36 cellular contexts compared by ENCODE assay signal in genomic region chr11:132049205-132049604, GRCh38.
"Had no signal": no experiment of that assay in that cellular context is flagged by ENCODE, and none has a peak within 500 bp of the region (broad histone marks: within the 10 kb centered on the region; RNA-seq: fewer than 3 reads in every experiment).

No MANE protein-coding gene starts in this region.

- H3K27ac Mint-ChIP-seq: activated B cell treated with CpG ODN at 0.5 μM for 24 hours; activated CD8-positive, alpha-beta memory T cell treated with anti-CD3 and anti-CD28 coated beads, Interleukin-2, amount 10 ng/mL, durations not matched to agents 7 days and 5 days; activated CD8-positive, alpha-beta T cell treated with anti-CD3 and anti-CD28 coated beads, Interleukin-2, amount 10 ng/mL, durations not matched to agents 7 days and 5 days; activated naive CD4-positive, alpha-beta T cell treated with anti-CD3 and anti-CD28 coated beads for 36 hours; activated naive CD4-positive, alpha-beta T cell treated with anti-CD3 and anti-CD28 coated beads, Interleukin-2, amount 50 U/mL, for 24 hours; activated naive CD8-positive, alpha-beta T cell treated with anti-CD3 and anti-CD28 coated beads for 36 hours; activated naive CD8-positive, alpha-beta T cell treated with anti-CD3 and anti-CD28 coated beads, Interleukin-2, amount 50 U/mL, for 24 hours; activated T-helper 1 cell treated with anti-CD3 and anti-CD28 coated beads, Interleukin-12 subunit alpha, Interleukin-12 subunit beta, Interleukin-2, Interleukin-4 antibody, amounts not matched to agents 30 ng/mL and 10 ng/mL and 1 ng/mL, durations not matched to agents 14 hours and 24 hours and 36 hours; activated T-helper 2 cell treated with anti-CD3 and anti-CD28 coated beads, Interferon-gamma antibody, Interleukin-2, Interleukin-4, amounts not matched to agents 10 μg/mL and 5 μg/mL and 100 μg/mL, durations not matched to agents 14 hours and 24 hours and 36 hours; endodermal cell; T-helper 17 cell; T-helper 2 cell treated with Interferon-gamma antibody and Interleukin-4, amounts not matched to agents 5 μg/mL and 100 μg/mL, for 36 hours had no signal

- H3K4me1 Mint-ChIP-seq: activated B cell treated with CpG ODN at 0.5 μM for 24 hours; activated CD8-positive, alpha-beta memory T cell treated with anti-CD3 and anti-CD28 coated beads, Interleukin-2, amount 10 ng/mL, durations not matched to agents 7 days and 5 days; activated naive CD4-positive, alpha-beta T cell treated with anti-CD3 and anti-CD28 coated beads, Interleukin-2, amount 50 U/mL, for 24 hours; activated naive CD8-positive, alpha-beta T cell treated with anti-CD3 and anti-CD28 coated beads for 36 hours; activated naive CD8-positive, alpha-beta T cell treated with anti-CD3 and anti-CD28 coated beads, Interleukin-2, amount 50 U/mL, for 24 hours; endodermal cell; T-helper 17 cell had no signal

- H3K9me3 ChIP-seq: adrenal gland, ascending aorta, breast epithelium, colonic mucosa had no signal

- ATAC-seq: activated CD4-positive, CD25-positive, alpha-beta regulatory T cell treated with anti-CD3 and anti-CD28 coated beads, Interleukin-2, amount 50 U/mL, for 24 hours; activated CD8-positive, alpha-beta memory T cell treated with anti-CD3 and anti-CD28 coated beads, Interleukin-2, amount 10 ng/mL, durations not matched to agents 7 days and 5 days; activated CD8-positive, alpha-beta T cell treated with anti-CD3 and anti-CD28 coated beads, Interleukin-2, amount 10 ng/mL, durations not matched to agents 7 days and 5 days; activated naive CD8-positive, alpha-beta T cell treated with anti-CD3 and anti-CD28 coated beads, Interleukin-2, amount 50 U/mL, for 24 hours; esophagus mucosa; T-helper 17 cell had no signal

- H3K27ac ChIP-seq: adrenal gland, ascending aorta, breast epithelium, cardiac muscle cell, colonic mucosa, WERI-Rb-1 had no signal

- H3K4me3 ChIP-seq: adrenal gland, ascending aorta, breast epithelium, cardiac muscle cell, colonic mucosa, dorsolateral prefrontal cortex had no signal

- H3K4me1 ChIP-seq: adrenal gland, ascending aorta, breast epithelium, colonic mucosa had no signal

- DNase-seq: activated B cell treated with CpG ODN at 0.5 μM for 24 hours; activated CD4-positive, alpha-beta T cell treated with anti-CD3 and anti-CD28 coated beads for 48 hours; activated CD4-positive, alpha-beta T cell treated with anti-CD3 and anti-CD28 coated beads, Interleukin-2, amount 50 U/mL, for 1 hour; activated CD4-positive, alpha-beta T cell treated with anti-CD3 and anti-CD28 coated beads, Interleukin-2, amount 50 U/mL, for 48 hours; activated CD8-positive, alpha-beta memory T cell treated with anti-CD3 and anti-CD28 coated beads, Interleukin-2, amount 10 ng/mL, durations not matched to agents 7 days and 5 days; activated CD8-positive, alpha-beta memory T cell treated with anti-CD3 and anti-CD28 coated beads, Interleukin-2, amount 50 U/mL, for 4 hours; activated CD8-positive, alpha-beta T cell treated with anti-CD3 and anti-CD28 coated beads, Interleukin-2, amount 10 ng/mL, durations not matched to agents 7 days and 5 days; activated effector memory CD4-positive, alpha-beta T cell treated with anti-CD3 and anti-CD28 coated beads, Interleukin-2, amount 50 U/mL, for 16 hours; activated naive CD4-positive, alpha-beta T cell treated with anti-CD3 and anti-CD28 coated beads for 36 hours; activated naive CD8-positive, alpha-beta T cell treated with anti-CD3 and anti-CD28 coated beads for 36 hours; activated naive CD8-positive, alpha-beta T cell treated with anti-CD3 and anti-CD28 coated beads, Interleukin-2, amount 50 U/mL, for 24 hours; activated T-cell treated with anti-CD3 and anti-CD28 coated beads, Interleukin-2, amount 50 U/mL, for 1 hour; activated T-cell treated with anti-CD3 and anti-CD28 coated beads, Interleukin-2, amount 50 U/mL, for 48 hours; adrenal gland; central memory CD4-positive, alpha-beta T cell; cerebellar nuclear complex; colonic mucosa; dorsolateral prefrontal cortex; effector memory CD4-positive, alpha-beta T cell; endodermal cell; foreskin fibroblast; T-helper 1 cell; T-helper 17 cell; T1000; WERI-Rb-1 had no signal

- H3K9me3 Mint-ChIP-seq: activated naive CD4-positive, alpha-beta T cell treated with anti-CD3 and anti-CD28 coated beads for 36 hours; activated naive CD4-positive, alpha-beta T cell treated with anti-CD3 and anti-CD28 coated beads, Interleukin-2, amount 50 U/mL, for 24 hours; activated naive CD8-positive, alpha-beta T cell treated with anti-CD3 and anti-CD28 coated beads for 36 hours; activated naive CD8-positive, alpha-beta T cell treated with anti-CD3 and anti-CD28 coated beads, Interleukin-2, amount 50 U/mL, for 24 hours; activated T-helper 1 cell treated with anti-CD3 and anti-CD28 coated beads, Interleukin-12 subunit alpha, Interleukin-12 subunit beta, Interleukin-2, Interleukin-4 antibody, amounts not matched to agents 30 ng/mL and 10 ng/mL and 1 ng/mL, durations not matched to agents 14 hours and 24 hours and 36 hours; activated T-helper 2 cell treated with anti-CD3 and anti-CD28 coated beads, Interferon-gamma antibody, Interleukin-2, Interleukin-4, amounts not matched to agents 10 μg/mL and 5 μg/mL and 100 μg/mL, durations not matched to agents 14 hours and 24 hours and 36 hours; brain; endodermal cell; T-helper 2 cell treated with Interferon-gamma antibody and Interleukin-4, amounts not matched to agents 5 μg/mL and 100 μg/mL, for 36 hours had no signal

- H3K27me3 Mint-ChIP-seq: activated B cell treated with CpG ODN at 0.5 μM for 24 hours; activated CD8-positive, alpha-beta memory T cell treated with anti-CD3 and anti-CD28 coated beads, Interleukin-2, amount 10 ng/mL, durations not matched to agents 7 days and 5 days; activated naive CD4-positive, alpha-beta T cell treated with anti-CD3 and anti-CD28 coated beads, Interleukin-2, amount 50 U/mL, for 24 hours; activated naive CD8-positive, alpha-beta T cell treated with anti-CD3 and anti-CD28 coated beads for 36 hours; activated naive CD8-positive, alpha-beta T cell treated with anti-CD3 and anti-CD28 coated beads, Interleukin-2, amount 50 U/mL, for 24 hours had no signal

- FAIRE-seq: frontal cortex had no signal

- H3K27me3 ChIP-seq: adrenal gland, ascending aorta, colonic mucosa, dorsolateral prefrontal cortex had no signal

- H3K4me3 Mint-ChIP-seq: activated B cell treated with CpG ODN at 0.5 μM for 24 hours; activated CD8-positive, alpha-beta memory T cell treated with anti-CD3 and anti-CD28 coated beads, Interleukin-2, amount 10 ng/mL, durations not matched to agents 7 days and 5 days; activated CD8-positive, alpha-beta T cell treated with anti-CD3 and anti-CD28 coated beads, Interleukin-2, amount 10 ng/mL, durations not matched to agents 7 days and 5 days; activated naive CD4-positive, alpha-beta T cell treated with anti-CD3 and anti-CD28 coated beads for 36 hours; activated naive CD4-positive, alpha-beta T cell treated with anti-CD3 and anti-CD28 coated beads, Interleukin-2, amount 50 U/mL, for 24 hours; activated naive CD8-positive, alpha-beta T cell treated with anti-CD3 and anti-CD28 coated beads for 36 hours; activated naive CD8-positive, alpha-beta T cell treated with anti-CD3 and anti-CD28 coated beads, Interleukin-2, amount 50 U/mL, for 24 hours; activated T-helper 1 cell treated with anti-CD3 and anti-CD28 coated beads, Interleukin-12 subunit alpha, Interleukin-12 subunit beta, Interleukin-2, Interleukin-4 antibody, amounts not matched to agents 30 ng/mL and 10 ng/mL and 1 ng/mL, durations not matched to agents 14 hours and 24 hours and 36 hours; brain; endodermal cell; T-helper 17 cell; T-helper 2 cell treated with Interferon-gamma antibody and Interleukin-4, amounts not matched to agents 5 μg/mL and 100 μg/mL, for 36 hours had no signal

- H3K36me3 ChIP-seq: adrenal gland, ascending aorta, breast epithelium, cardiac muscle cell, colonic mucosa, WERI-Rb-1 had no signal
